Comparison of ENCODE assay signal across 17 cellular contexts in the genomic region with DNA sequence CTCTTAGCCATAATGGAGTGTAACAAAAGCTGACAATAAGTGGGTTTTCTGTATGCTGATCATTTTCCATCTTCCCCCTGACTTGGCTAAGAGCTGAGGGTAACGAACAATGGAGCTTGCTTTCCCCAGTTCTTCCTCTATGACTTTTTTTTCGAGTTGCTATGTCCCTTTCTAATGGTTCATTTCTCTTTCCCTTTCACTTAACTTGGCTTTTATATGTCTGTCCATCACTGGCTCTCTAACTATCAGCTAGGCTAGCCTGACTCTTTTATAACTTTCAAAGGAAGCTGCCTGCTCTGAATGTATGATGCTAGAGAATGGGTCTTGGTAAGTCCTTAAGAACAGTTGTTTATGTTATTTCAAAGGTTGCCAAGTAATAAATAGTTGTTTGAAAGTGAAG.
DNase-seq lines count a peak whose midpoint lies in the region; ATAC-seq and TF ChIP-seq lines count a peak whose summit lies in the region.
"Had no signal": no experiment of that assay in that cellular context is flagged by ENCODE, and none has a peak within 500 bp of the region (broad histone marks: within the 10 kb centered on the region; RNA-seq: fewer than 3 reads in every experiment).

No MANE protein-coding gene starts in this region.

- no peak overlapping the region for H3K4me3 ChIP-seq in ascending aorta

- H3K27ac ChIP-seq in ascending aorta (peak overlapping the region; percentile 63 to 68), cingulate gyrus (ENCODE audit: low read depth, low read length) (peak overlapping the region; percentile 22), temporal lobe (ENCODE audit: low read depth, low read length) (peak overlapping the region; percentile 44)

- H3K27me3 ChIP-seq in ascending aorta, result no peaks in the 10 kb centered on the region

- H3K36me3 ChIP-seq in ascending aorta, result no peaks in the 10 kb centered on the region

- ATAC-seq in HG03342 (IDR thresholded peaks at IDR 0.05; ENCODE audit: unreplicated experiment) (no peak), GM21390 (IDR thresholded peaks at IDR 0.05; ENCODE audit: unreplicated experiment) (no peak)

- no peak for TF ChIP-seq CTCF in ascending aorta (IDR thresholded peaks at IDR 0.05)

- intact Hi-C loops in ascending aorta (cut with DNase I), result loop anchor here (5.0 kb wide), 1 partner anchor 309 kb away; no protein-coding TSS in a partner anchor

- peaks cover 0 to 23% of the 10 kb centered on the region in 2 donors for H3K4me1 ChIP-seq in ascending aorta

- DNase-seq in ascending aorta (ENCODE audit: low spot score in 2 of 2) (no peak), medulla oblongata (ENCODE audit: extremely low spot score) (peak; percentile 69)
- DNase-seq in stimulated activated naive CD4-positive, alpha-beta T cell (lab: John Stamatoyannopoulos, UW), result no peak
- DNase-seq: H7, HFFc6, MM.1S, NCI-H1105, NCI-H1694 treated with DMSO at 0.1 percent for 48 hours, NCI-H2227 treated with DMSO at 0.1 percent for 48 hours, NCI-H510A treated with DMSO at 0.1 percent for 48 hours, NCI-H774, OCI-M1, Right ventricle myocardium superior had no signal

- no peaks in the 10 kb centered on the region for H3K9me3 ChIP-seq in ascending aorta
